Comparison of ENCODE assay signal across 22 cellular contexts in genomic region chr12:108432423-108432822, GRCh38.
DNase-seq lines count a peak whose midpoint lies in the region; ATAC-seq, FAIRE-seq and TF ChIP-seq lines count a peak whose summit lies in the region.
"Had no signal": no experiment of that assay in that cellular context is flagged by ENCODE, and none has a peak within 500 bp of the region (broad histone marks: within the 10 kb centered on the region; RNA-seq: fewer than 3 reads in every experiment).

No MANE protein-coding gene starts in this region.

- CTCF ChIA-PET in HepG2 (lab: Yijun Ruan, JAX; ENCODE audit: low intra/inter-chr PET ratio, low total read pairs), result no interaction called here

- no peak overlapping the region for H3K4me2 ChIP-seq in HepG2 (ENCODE audit: low read depth, low read length)
- H3K4me2 ChIP-seq: A549; BLaER1 treated with 17β-estradiol and CSF1 and Interleukin-3, amounts not matched to agents 10 nM and 100 nM had no signal

- no peak for DNase-seq in right lobe of liver
- DNase-seq in HepG2 (ENCODE audit: low spot score), result no peak
- DNase-seq in bronchial epithelial cell (ENCODE audit: low read depth), result no peak
- no peak for DNase-seq in left lobe of liver (ENCODE audit: low spot score)
- no peak for DNase-seq in H7
- DNase-seq in Peyer's patch, result no peak
- no peak for DNase-seq in G401 (ENCODE audit: low spot score)
- DNase-seq: AML-193; Caco-2; Calu3; CD4-positive, alpha-beta T cell; CD8-positive, alpha-beta T cell; DMS79 treated with DMSO at 0.1 percent for 48 hours; GDM1 had no signal

- POLR2A ChIA-PET in HepG2 (lab: Yijun Ruan, JAX), result no interaction called here

- FAIRE-seq in HepG2 (lab: Jason Lieb, UNC) (no peak), bronchial epithelial cell (lab: Jason Lieb, UNC) (peak; percentile 32)
- FAIRE-seq: A549, D721Med, GM12878, GM12892, GM18507 had no signal

- no peak overlapping the region for H2AFZ ChIP-seq in HepG2 (ENCODE audit: low read length)

- H3K9me3 ChIP-seq in right lobe of liver (no peaks in the 10 kb centered on the region), HepG2 (ENCODE audit: low read length) (no peaks in the 10 kb centered on the region), Peyer's patch (no peaks in the 10 kb centered on the region)
- H3K9me3 ChIP-seq: A549; BLaER1 treated with 17β-estradiol and CSF1 and Interleukin-3, amounts not matched to agents 10 nM and 100 nM; Caco-2 had no signal

- TF ChIP-seq RAD21 in HepG2 (CRISPR knock-in tag; IDR thresholded peaks at IDR 0.05), result no peak

- H4K20me1 ChIP-seq in HepG2 (ENCODE audit: insufficient read depth, low read length), result no peaks in the 10 kb centered on the region
- H4K20me1 ChIP-seq: BLaER1 treated with 17β-estradiol and CSF1 and Interleukin-3, amounts not matched to agents 10 nM and 100 nM had no signal

- ATAC-seq in right lobe of liver (peak in 3 of 4 donors; percentile 18 to 51 (median 35)), HepG2 (no peak), left lobe of liver (peak; percentile 33)
- ATAC-seq: A549; CD8-positive, alpha-beta T cell; GM12878 had no signal

- no TSS peak for BruUV-seq in HepG2 (replicated peaks; lab: Mats Ljungman, UMichigan)

- intact Hi-C loops in right lobe of liver (cut with DNase I) (no loop called here), HepG2 (cut with micrococcal nuclease; ENCODE audit: unreplicated experiment) (no loop called here)

- H3K27ac ChIP-seq in right lobe of liver, result no peak overlapping the region
- H3K27ac ChIP-seq in HepG2 (ENCODE audit: extremely low read length, insufficient read depth, low read length), result no peak overlapping the region
- no peak overlapping the region for H3K27ac ChIP-seq in Peyer's patch
- H3K27ac ChIP-seq: 22Rv1; A549; BLaER1 treated with 17β-estradiol and CSF1 and Interleukin-3, amounts not matched to agents 10 nM and 100 nM; C4-2B had no signal

- H3K79me2 ChIP-seq in HepG2 (ENCODE audit: insufficient read depth, low read length), result no peaks in the 10 kb centered on the region

- TF ChIP-seq CTCF in right lobe of liver (IDR thresholded peaks at IDR 0.05), result no peak
- TF ChIP-seq CTCF in HepG2 (CRISPR knock-in tag; IDR thresholded peaks at IDR 0.05), result no peak
- TF ChIP-seq CTCF in bronchial epithelial cell (IDR thresholded peaks at IDR 0.05; ENCODE audit: insufficient read depth, low read length, severe bottlenecking), result no peak
- TF ChIP-seq CTCF in Peyer's patch (IDR thresholded peaks at IDR 0.05), result no peak

- H3K36me3 ChIP-seq in right lobe of liver (no peaks in the 10 kb centered on the region), HepG2 (replicated peaks in 1 of 2; ENCODE audit: control insufficient read depth in 1 of 2, insufficient read depth in 2 of 2, low read length in 2 of 2) (no peaks in the 10 kb centered on the region), bronchial epithelial cell (ENCODE audit: control insufficient read depth, insufficient read depth, low read length) (no peaks in the 10 kb centered on the region), H7 (replicated peaks; ENCODE audit: control insufficient read depth, insufficient read depth, low read length) (no peaks in the 10 kb centered on the region), Peyer's patch (no peaks in the 10 kb centered on the region)
- H3K36me3 ChIP-seq: BLaER1 treated with 17β-estradiol and CSF1 and Interleukin-3, amounts not matched to agents 10 nM and 100 nM had no signal

- TF ChIP-seq POLR2A in right lobe of liver (IDR thresholded peaks at IDR 0.05) (no peak), HepG2 (IDR thresholded peaks at IDR 0.05; ENCODE audit: insufficient read depth in 1 of 2, low read depth in 2 of 2, low read length in 2 of 2) (no peak), Peyer's patch (IDR thresholded peaks at IDR 0.05) (no peak)

- 47% methylated on average over 3 of the region's 4 CpGs for WGBS in right lobe of liver (ENCODE audit: insufficient coverage, low coverage, low lambda C conversion rate, missing lambda C conversion rate)
- 13% methylated on average over 4 of the region's 4 CpGs for WGBS in HepG2 (ENCODE audit: low lambda C conversion rate)

- no peaks in the 10 kb centered on the region for H3K4me1 ChIP-seq in right lobe of liver
- no peaks in the 10 kb centered on the region for H3K4me1 ChIP-seq in HepG2 (ENCODE audit: insufficient read depth, low read length)
- no peaks in the 10 kb centered on the region for H3K4me1 ChIP-seq in Peyer's patch
- H3K4me1 ChIP-seq: A549; BLaER1 treated with 17β-estradiol and CSF1 and Interleukin-3, amounts not matched to agents 10 nM and 100 nM; Caco-2 had no signal

- H3K9ac ChIP-seq in HepG2 (ENCODE audit: insufficient read depth, low read depth, low read length), result no peak overlapping the region
- H3K9ac ChIP-seq: BLaER1 treated with 17β-estradiol and CSF1 and Interleukin-3, amounts not matched to agents 10 nM and 100 nM had no signal

- no peaks in the 10 kb centered on the region for H3K27me3 ChIP-seq in right lobe of liver
- H3K27me3 ChIP-seq in HepG2 (ENCODE audit: control insufficient read depth in 1 of 2, insufficient read depth in 2 of 2, low read length in 2 of 2), result peaks cover 0 to 13% of the 10 kb centered on the region in 2 experiments; a peak in 3 of 5 replicates
- no peaks in the 10 kb centered on the region for H3K27me3 ChIP-seq in bronchial epithelial cell (ENCODE audit: control insufficient read depth, insufficient read depth, low read length)
- H3K27me3 ChIP-seq in H7 (ENCODE audit: control insufficient read depth, insufficient read depth, low read length), result no peaks in the 10 kb centered on the region
- H3K27me3 ChIP-seq in Peyer's patch, result no peaks in the 10 kb centered on the region
- H3K27me3 ChIP-seq: BLaER1 treated with 17β-estradiol and CSF1 and Interleukin-3, amounts not matched to agents 10 nM and 100 nM had no signal

- TF ChIP-seq EP300 in HepG2 (IDR thresholded peaks at IDR 0.05; ENCODE audit: low read depth in 2 of 2, low read length in 2 of 2) (no peak), HepG2 (CRISPR knock-in tag; IDR thresholded peaks at IDR 0.05; ENCODE audit: borderline replicate concordance) (no peak)

- H3K4me3 ChIP-seq in right lobe of liver, result no peak overlapping the region
- H3K4me3 ChIP-seq in HepG2 (replicated peaks in 1 of 3; ENCODE audit: insufficient read depth in 1 of 3, low read depth in 2 of 3, low read length in 3 of 3), result no peak overlapping the region
- no peak overlapping the region for H3K4me3 ChIP-seq in bronchial epithelial cell (ENCODE audit: low read depth, low read length)
- H3K4me3 ChIP-seq in H7 (ENCODE audit: insufficient read depth, low read depth, low read length), result no peak overlapping the region
- no peak overlapping the region for H3K4me3 ChIP-seq in Peyer's patch
- H3K4me3 ChIP-seq: A549; BLaER1 treated with 17β-estradiol and CSF1 and Interleukin-3, amounts not matched to agents 10 nM and 100 nM; GM12878 had no signal

- in situ Hi-C loops in HepG2 (cut with HindIII; ENCODE audit: extremely low pct_ligation_motif_present, low pct_unique_long_range_greater_than_20kb), result no loop called here
- in situ Hi-C loops in G401 (cut with HindIII; ENCODE audit: low sequenced_read_pairs), result no loop called here

TF ChIP-seq in HepG2, 621 proteins besides CTCF, POLR2A, EP300 and RAD21:
- no peak for TF ChIP-seq FOXO4 (CRISPR knock-in tag; conservative IDR thresholded peaks at IDR 0.05)
- no peak for TF ChIP-seq MAFG (CRISPR knock-in tag; IDR thresholded peaks at IDR 0.05)
- no peak for TF ChIP-seq AKNA (CRISPR knock-in tag; IDR thresholded peaks at IDR 0.05; ENCODE audit: borderline replicate concordance)
TF ChIP-seq in HepG2: peak in this region for 0.
